Comparison of ENCODE assay signal across 25 cellular contexts in the genomic region with DNA sequence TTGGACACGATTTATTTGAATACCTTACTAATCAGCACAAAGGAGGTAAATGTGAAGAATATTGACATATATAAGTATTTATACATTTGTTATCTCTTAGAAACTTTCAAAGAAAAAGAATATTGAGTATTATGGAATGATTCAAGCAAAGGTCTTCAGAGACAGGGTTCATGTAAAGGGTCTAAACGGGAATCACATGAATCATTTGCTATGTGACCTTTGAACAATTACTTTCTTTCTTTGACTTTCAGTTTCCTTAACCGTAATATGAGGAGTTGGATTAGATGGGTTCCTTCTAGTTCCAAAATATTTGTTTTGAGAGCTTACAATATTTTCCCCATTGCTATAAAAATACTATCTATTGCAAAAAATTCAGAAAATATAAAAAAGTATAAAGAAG.
"Had no signal": no experiment of that assay in that cellular context is flagged by ENCODE, and none has a peak within 500 bp of the region (broad histone marks: within the 10 kb centered on the region; RNA-seq: fewer than 3 reads in every experiment).

No MANE protein-coding gene starts in this region.

- H3K27ac ChIP-seq: SJSA1 had no signal

- FAIRE-seq: astrocyte, K562 had no signal

- ATAC-seq: activated CD8-positive, alpha-beta T cell treated with anti-CD3 and anti-CD28 coated beads, Interleukin-2, amount 10 ng/mL, durations not matched to agents 7 days and 5 days; activated naive CD4-positive, alpha-beta T cell treated with anti-CD3 and anti-CD28 coated beads, Interleukin-2, amount 50 U/mL, for 72 hours; activated naive CD8-positive, alpha-beta T cell treated with anti-CD3 and anti-CD28 coated beads, Interleukin-2, amount 50 U/mL, for 24 hours; K562 had no signal

- H3K4me1 ChIP-seq: Peyer's patch had no signal

- H3K4me3 Mint-ChIP-seq: activated CD8-positive, alpha-beta T cell treated with anti-CD3 and anti-CD28 coated beads, Interleukin-2, amount 10 ng/mL, durations not matched to agents 7 days and 5 days; activated naive CD8-positive, alpha-beta T cell treated with anti-CD3 and anti-CD28 coated beads, Interleukin-2, amount 50 U/mL, for 24 hours; brain; T-helper 1 cell treated with Interleukin-12 subunit alpha and Interleukin-12 subunit beta and Interleukin-4 antibody, amounts not matched to agents 30 μg/mL and 1 μg/mL, for 36 hours had no signal

- H3K36me3 Mint-ChIP-seq: brain had no signal

- H3K27me3 Mint-ChIP-seq: brain had no signal

- H3K36me3 ChIP-seq: Peyer's patch, SJSA1 had no signal

- DNase-seq: activated CD4-positive, alpha-beta T cell treated with anti-CD3 and anti-CD28 coated beads for 48 hours; activated CD4-positive, alpha-beta T cell treated with anti-CD3 and anti-CD28 coated beads, Interleukin-2, amount 50 U/mL, for 4 hours; activated CD4-positive, CD25-positive, alpha-beta regulatory T cell treated with anti-CD3 and anti-CD28 coated beads, Interleukin-2, amount 50 U/mL, for 72 hours; activated CD8-positive, alpha-beta memory T cell treated with anti-CD3 and anti-CD28 coated beads, Interleukin-2, amount 50 U/mL, for 48 hours; activated CD8-positive, alpha-beta T cell treated with anti-CD3 and anti-CD28 coated beads, Interleukin-2, amount 10 ng/mL, durations not matched to agents 7 days and 5 days; activated effector memory CD4-positive, alpha-beta T cell treated with Interleukin-2 at 50 U/mL for 16 hours; activated naive CD4-positive, alpha-beta T cell treated with Interleukin-2 at 50 U/mL for 16 hours; activated naive CD8-positive, alpha-beta T cell treated with anti-CD3 and anti-CD28 coated beads, Interleukin-2, amount 50 U/mL, for 24 hours; activated T-cell treated with anti-CD3 and anti-CD28 coated beads, Interleukin-2, amount 50 U/mL, for 1 hour; amniotic stem cell; Kasumi-1; MV-4-11; NCI-H1092 treated with DMSO at 0.1 percent for 48 hours; NCI-H1417 treated with DMSO at 0.1 percent for 48 hours; NCI-H1694; NCI-H2029; NCI-H524; Peyer's patch; SHP77 had no signal

- H3K27me3 ChIP-seq: Peyer's patch, SJSA1 had no signal

- H3K4me3 ChIP-seq: K562, Peyer's patch, SJSA1 had no signal

- H3K9me3 ChIP-seq: Peyer's patch, SJSA1 had no signal

- H3K27ac Mint-ChIP-seq: activated CD8-positive, alpha-beta T cell treated with anti-CD3 and anti-CD28 coated beads, Interleukin-2, amount 10 ng/mL, durations not matched to agents 7 days and 5 days; activated naive CD4-positive, alpha-beta T cell treated with anti-CD3 and anti-CD28 coated beads, Interleukin-2, amount 50 U/mL, for 72 hours; activated naive CD8-positive, alpha-beta T cell treated with anti-CD3 and anti-CD28 coated beads, Interleukin-2, amount 50 U/mL, for 24 hours; brain; T-helper 1 cell treated with Interleukin-12 subunit alpha and Interleukin-12 subunit beta and Interleukin-4 antibody, amounts not matched to agents 30 μg/mL and 1 μg/mL, for 36 hours had no signal

- H3K9me3 Mint-ChIP-seq: activated naive CD4-positive, alpha-beta T cell treated with anti-CD3 and anti-CD28 coated beads, Interleukin-2, amount 50 U/mL, for 72 hours; activated naive CD8-positive, alpha-beta T cell treated with anti-CD3 and anti-CD28 coated beads, Interleukin-2, amount 50 U/mL, for 24 hours; brain; T-helper 1 cell treated with Interleukin-12 subunit alpha and Interleukin-12 subunit beta and Interleukin-4 antibody, amounts not matched to agents 30 μg/mL and 1 μg/mL, for 36 hours had no signal

- H3K4me1 Mint-ChIP-seq: activated naive CD8-positive, alpha-beta T cell treated with anti-CD3 and anti-CD28 coated beads, Interleukin-2, amount 50 U/mL, for 24 hours had no signal
